ENCODE assay signal across 8 cellular contexts in genomic region chr3:197792019-197792647, GRCh38. TPM values are rescaled to one million over a fixed set of nuclear protein-coding genes. Genes with fewer than 3 reads are reported as not detected.
DNase-seq lines count a peak whose midpoint lies in the region; ATAC-seq and TF ChIP-seq lines count a peak whose summit lies in the region.

No MANE protein-coding gene starts in this region.

- peaks cover 5% of the 10 kb centered on the region for H3K36me3 Mint-ChIP-seq in T-helper 1 cell treated with Interleukin-12 subunit alpha and Interleukin-12 subunit beta and Interleukin-4 antibody, amounts not matched to agents 30 μg/mL and 1 μg/mL, for 36 hours (ENCODE audit: low read depth)
- no peaks in the 10 kb centered on the region for H3K36me3 Mint-ChIP-seq in naive B cell

- H3K27ac Mint-ChIP-seq in T-helper 1 cell treated with Interleukin-12 subunit alpha and Interleukin-12 subunit beta and Interleukin-4 antibody, amounts not matched to agents 30 μg/mL and 1 μg/mL, for 36 hours, result peak overlapping the region; percentile 99
- peak overlapping the region; percentile 94 to 99 (median 97) for H3K27ac Mint-ChIP-seq in naive B cell

- H3K4me3 ChIP-seq in colonic mucosa, result peak overlapping the region; percentile 88

- ATAC-seq in naive B cell (ENCODE audit: low read depth in 2 of 2) (peak in 1 of 2 donors; percentile 11), HG02852 (IDR thresholded peaks at IDR 0.05; ENCODE audit: unreplicated experiment) (no peak)

- peak overlapping the region; percentile 87 to 95 for H3K9ac ChIP-seq in colonic mucosa (ENCODE audit: low read depth in 2 of 2, low read length in 2 of 2)

- H3K4me1 Mint-ChIP-seq in T-helper 1 cell treated with Interleukin-12 subunit alpha and Interleukin-12 subunit beta and Interleukin-4 antibody, amounts not matched to agents 30 μg/mL and 1 μg/mL, for 36 hours (ENCODE audit: low read depth), result peaks cover 32% of the 10 kb centered on the region
- H3K4me1 Mint-ChIP-seq in naive B cell, result peaks cover 40 to 64% (median 59%) of the 10 kb centered on the region in 3 donors

- peak; percentile 39 for DNase-seq in activated CD8-positive, alpha-beta memory T cell treated with anti-CD3 and anti-CD28 coated beads, Interleukin-2, amount 50 U/mL, for 4 hours
- no peak for DNase-seq in activated CD8-positive, alpha-beta memory T cell treated with anti-CD3 and anti-CD28 coated beads, Interleukin-2, amount 50 U/mL, for 48 hours
- DNase-seq in colonic mucosa, result peak; percentile 20
- no peak for DNase-seq in naive B cell
- no peak for DNase-seq in amygdala (lab: John Stamatoyannopoulos, UW)
- no peak for DNase-seq in effector CD8-positive, alpha-beta T cell (lab: John Stamatoyannopoulos, UW)

- no peaks in the 10 kb centered on the region for H3K36me3 ChIP-seq in colonic mucosa

- H3K9me3 Mint-ChIP-seq in T-helper 1 cell treated with Interleukin-12 subunit alpha and Interleukin-12 subunit beta and Interleukin-4 antibody, amounts not matched to agents 30 μg/mL and 1 μg/mL, for 36 hours, result no peaks in the 10 kb centered on the region
- no peaks in the 10 kb centered on the region for H3K9me3 Mint-ChIP-seq in naive B cell

- no peaks in the 10 kb centered on the region for H3K27me3 ChIP-seq in colonic mucosa

- no peaks in the 10 kb centered on the region for H3K27me3 Mint-ChIP-seq in T-helper 1 cell treated with Interleukin-12 subunit alpha and Interleukin-12 subunit beta and Interleukin-4 antibody, amounts not matched to agents 30 μg/mL and 1 μg/mL, for 36 hours (ENCODE audit: low read depth)
- H3K27me3 Mint-ChIP-seq in naive B cell, result no peaks in the 10 kb centered on the region

- no peaks in the 10 kb centered on the region for H3K9me3 ChIP-seq in colonic mucosa

- intact Hi-C loops in colonic mucosa (cut with DNase I), result loop anchor here (10.0 kb wide), 1 partner anchor 53 kb away; no protein-coding TSS in a partner anchor

- peak overlapping the region; percentile 89 for H3K27ac ChIP-seq in colonic mucosa

- peak overlapping the region; percentile 97 for H3K4me3 Mint-ChIP-seq in T-helper 1 cell treated with Interleukin-12 subunit alpha and Interleukin-12 subunit beta and Interleukin-4 antibody, amounts not matched to agents 30 μg/mL and 1 μg/mL, for 36 hours
- H3K4me3 Mint-ChIP-seq in naive B cell, result peak overlapping the region; percentile 88 to 98 (median 96)

- H3K4me1 ChIP-seq in colonic mucosa, result peaks cover 7% of the 10 kb centered on the region

- TF ChIP-seq CTCF in colonic mucosa (IDR thresholded peaks at IDR 0.05), result no peak

RNA-seq across cellular contexts. Expression of gene LRCH3, which starts 1.1 kb away (rescaled TPM):
- total RNA-seq in colonic mucosa, result 10 to 100 TPM; 33.5 to 34.9 TPM
- 10 to 100 TPM; 10.2 to 26.0 (median 13.9) TPM for polyA plus RNA-seq in naive B cell (ENCODE audit: low read depth in 6 of 6)

RNA-seq across cellular contexts. Expression of gene FYTTD1, which starts 42.5 kb away (rescaled TPM):
- 10 to 100 TPM; 27.1 to 37.7 TPM for total RNA-seq in colonic mucosa
- 10 to 100 TPM; 64.2 to 78.5 (median 68.8) TPM for polyA plus RNA-seq in naive B cell (ENCODE audit: low read depth in 6 of 6)

RNA-seq across cellular contexts. Expression of gene RUBCN, which starts 55.4 kb away (rescaled TPM):
- 10 to 100 TPM; 16.8 to 18.7 TPM for total RNA-seq in colonic mucosa
- polyA plus RNA-seq in naive B cell (ENCODE audit: low read depth in 6 of 6), result 10 to 100 TPM; 20.0 to 46.9 (median 24.8) TPM

Comparison
In these comparisons a context has a peak if more than half of its experiments do, and no peak if none do; other contexts are left out.
1. DNase-seq: peak in activated CD8-positive, alpha-beta memory T cell treated with anti-CD3 and anti-CD28 coated beads, Interleukin-2, amount 50 U/mL, for 4 hours (single experiment) and colonic mucosa (single experiment); none in activated CD8-positive, alpha-beta memory T cell treated with anti-CD3 and anti-CD28 coated beads, Interleukin-2, amount 50 U/mL, for 48 hours (single experiment), naive B cell (single experiment), amygdala (0 of 56) and effector CD8-positive, alpha-beta T cell (single experiment).